ENCODE assay signal across 8 cellular contexts in genomic region chr20:8510808-8511207, GRCh38.
"Had no signal": no experiment of that assay in that cellular context is flagged by ENCODE, and none has a peak within 500 bp of the region (broad histone marks: within the 10 kb centered on the region; RNA-seq: fewer than 3 reads in every experiment).

No MANE protein-coding gene starts in this region.

- H3K9ac ChIP-seq: KMS-11 had no signal

- H3K4me3 Mint-ChIP-seq: GM23338, HFFc6 had no signal

- DNase-seq: H7, HFFc6, KBM-7 had no signal

- H3K27ac Mint-ChIP-seq: GM23338, HFFc6 had no signal

- H3K4me2 ChIP-seq: GM23338, KMS-11 had no signal

- H3K4me3 ChIP-seq: GM23338, HAP-1 had no signal

- H3K36me3 ChIP-seq: HAP-1 had no signal

- ATAC-seq: GM23338, HCT116 had no signal

- H3K9me3 ChIP-seq: HAP-1 had no signal

- H3K9me3 Mint-ChIP-seq: GM23338 had no signal

- H3K27ac ChIP-seq: KMS-11 had no signal

- FAIRE-seq: HTR-8/SVneo had no signal

- H2AFZ ChIP-seq: GM23338 had no signal
